In genomic region chr20:33019465-33020277, GRCh38 we compare ENCODE assay signal across 1 cellular context.
TF ChIP-seq lines count a peak whose summit lies in the region.

No MANE protein-coding gene starts in this region.

TF ChIP-seq in HepG2, 621 proteins besides CTCF, POLR2A, EP300 and RAD21 (continued from another document):
- TF ChIP-seq ZBTB33 (CRISPR knock-in tag; IDR thresholded peaks at IDR 0.05) (peak; percentile 78), ZNF597 (CRISPR knock-in tag; IDR thresholded peaks at IDR 0.05) (no peak), HOXD1 (CRISPR knock-in tag; IDR thresholded peaks at IDR 0.05) (no peak), SOX5 (CRISPR knock-in tag; IDR thresholded peaks at IDR 0.05; ENCODE audit: borderline replicate concordance) (no peak), HOXA7 (CRISPR knock-in tag; IDR thresholded peaks at IDR 0.05) (peak; percentile 78; the same call in 1 of the 2 replicates), MED8 (CRISPR knock-in tag; IDR thresholded peaks at IDR 0.05; ENCODE audit: insufficient replicate concordance) (no peak), ZFP91 (CRISPR knock-in tag; IDR thresholded peaks at IDR 0.05; ENCODE audit: borderline replicate concordance) (no peak; the same call in 1 of the 2 replicates), ARNT2 (CRISPR knock-in tag; IDR thresholded peaks at IDR 0.05; ENCODE audit: low read depth) (no peak), ZNF790 (CRISPR knock-in tag; IDR thresholded peaks at IDR 0.05; ENCODE audit: borderline replicate concordance) (no peak), POLR2G (IDR thresholded peaks at IDR 0.05; ENCODE audit: low read depth, low read length) (peak; percentile 13; the same call in 1 of the 2 replicates), NFE2 (CRISPR knock-in tag; IDR thresholded peaks at IDR 0.05) (no peak), ZNF33A (CRISPR knock-in tag; IDR thresholded peaks at IDR 0.05; ENCODE audit: borderline replicate concordance) (no peak), BCLAF1 (IDR thresholded peaks at IDR 0.05) (no peak), ZNF224 (CRISPR knock-in tag; IDR thresholded peaks at IDR 0.05) (no peak), NBN (conservative IDR thresholded peaks at IDR 0.05) (no peak), ZNF451 (CRISPR knock-in tag; IDR thresholded peaks at IDR 0.05) (no peak), TP53 (CRISPR knock-in tag; conservative IDR thresholded peaks at IDR 0.05) (no peak), ZMYM3 (CRISPR knock-in tag; IDR thresholded peaks at IDR 0.05) (peak; percentile 55; the same call in 1 of the 2 replicates), MYC (CRISPR knock-in tag; IDR thresholded peaks at IDR 0.05; ENCODE audit: borderline replicate concordance) (no peak), AGO2 (optimal IDR thresholded peaks at IDR 0.05; ENCODE audit: low read depth, low read length) (peak; percentile 93), NONO (IDR thresholded peaks at IDR 0.05) (no peak), NONO (CRISPR knock-in tag; conservative IDR thresholded peaks at IDR 0.05) (peak; percentile 44), ZNF280D (CRISPR knock-in tag; IDR thresholded peaks at IDR 0.05) (no peak), SMAD1 (CRISPR knock-in tag; IDR thresholded peaks at IDR 0.05; ENCODE audit: borderline replicate concordance, low read depth) (0 out of 2 replicates have a peak, but pooled peaks have one; percentile 53), SAFB2 (CRISPR knock-in tag; IDR thresholded peaks at IDR 0.05; ENCODE audit: borderline replicate concordance, low read depth) (0 out of 2 replicates have a peak, but pooled peaks have one; percentile 60), ATF2 (CRISPR knock-in tag; IDR thresholded peaks at IDR 0.05) (no peak), ZNF367 (CRISPR knock-in tag; IDR thresholded peaks at IDR 0.05; ENCODE audit: borderline replicate concordance) (no peak), NFATC3 (CRISPR knock-in tag; IDR thresholded peaks at IDR 0.05) (no peak), ZNF609 (CRISPR knock-in tag; IDR thresholded peaks at IDR 0.05; ENCODE audit: borderline replicate concordance) (no peak), CHD4 (IDR thresholded peaks at IDR 0.05; ENCODE audit: borderline replicate concordance, low read length) (peak; percentile 44; the same call in 1 of the 2 replicates), ZNF3 (CRISPR knock-in tag; IDR thresholded peaks at IDR 0.05) (no peak)
